1 cellular context compared by ENCODE assay signal in genomic region chr9:36401897-36402480, GRCh38.
TF ChIP-seq lines count a peak whose summit lies in the region.

No MANE protein-coding gene starts in this region.

TF ChIP-seq in HepG2, 621 proteins besides CTCF, POLR2A, EP300 and RAD21 (continues in another document):
- TF ChIP-seq CEBPB (IDR thresholded peaks at IDR 0.05; ENCODE audit: borderline replicate concordance, low read depth, low read length) (peak; percentile 31; the same call in 1 of the 2 replicates), HNF4G (IDR thresholded peaks at IDR 0.05; ENCODE audit: borderline replicate concordance, low read depth, low read length) (peak; percentile 10; the same call in 1 of the 2 replicates), HNF4G (CRISPR knock-in tag; IDR thresholded peaks at IDR 0.05; ENCODE audit: borderline replicate concordance, low read depth) (no peak), JARID2 (CRISPR knock-in tag; IDR thresholded peaks at IDR 0.05; ENCODE audit: insufficient replicate concordance) (no peak), CBX2 (IDR thresholded peaks at IDR 0.05; ENCODE audit: low read depth, low read length) (no peak), CBX2 (CRISPR knock-in tag; IDR thresholded peaks at IDR 0.05; ENCODE audit: low read depth) (no peak), ZNF3 (CRISPR knock-in tag; IDR thresholded peaks at IDR 0.05) (no peak), PLRG1 (conservative IDR thresholded peaks at IDR 0.05) (no peak), ZSCAN20 (CRISPR knock-in tag; IDR thresholded peaks at IDR 0.05; ENCODE audit: borderline replicate concordance) (no peak), PHF20 (CRISPR knock-in tag; IDR thresholded peaks at IDR 0.05) (no peak), CBX1 (IDR thresholded peaks at IDR 0.05; ENCODE audit: low read depth) (no peak), ZBTB42 (CRISPR knock-in tag; IDR thresholded peaks at IDR 0.05) (no peak), NFATC3 (CRISPR knock-in tag; IDR thresholded peaks at IDR 0.05) (no peak), ZNF251 (CRISPR knock-in tag; IDR thresholded peaks at IDR 0.05) (no peak), ZBTB26 (CRISPR knock-in tag; IDR thresholded peaks at IDR 0.05; ENCODE audit: borderline replicate concordance) (no peak), IRX3 (CRISPR knock-in tag; IDR thresholded peaks at IDR 0.05; ENCODE audit: borderline replicate concordance, low read depth) (no peak), EED (CRISPR knock-in tag; IDR thresholded peaks at IDR 0.05) (no peak), CREB3 (CRISPR knock-in tag; IDR thresholded peaks at IDR 0.05) (no peak), DDIT3 (CRISPR knock-in tag; IDR thresholded peaks at IDR 0.05) (no peak), ZNF296 (CRISPR knock-in tag; conservative IDR thresholded peaks at IDR 0.05) (no peak), ZNF788 (CRISPR knock-in tag; IDR thresholded peaks at IDR 0.05; ENCODE audit: borderline replicate concordance) (no peak), YY1 (IDR thresholded peaks at IDR 0.05; ENCODE audit: insufficient read depth, insufficient replicate concordance, low read depth, low read length) (no peak), HNF4A (CRISPR knock-in tag; IDR thresholded peaks at IDR 0.05) (peak; percentile 65), SOX6 (IDR thresholded peaks at IDR 0.05) (no peak), SOX6 (CRISPR knock-in tag; IDR thresholded peaks at IDR 0.05) (peak; percentile 64), MXI1 (IDR thresholded peaks at IDR 0.05; ENCODE audit: borderline replicate concordance, low read depth, low read length) (peak; percentile 34; the same call in 1 of the 3 replicates), ZNF672 (CRISPR knock-in tag; IDR thresholded peaks at IDR 0.05) (no peak), ZNF777 (CRISPR knock-in tag; IDR thresholded peaks at IDR 0.05) (no peak), EZH2 (conservative IDR thresholded peaks at IDR 0.05; ENCODE audit: low read depth, low read length) (no peak), HOXA5 (CRISPR knock-in tag; IDR thresholded peaks at IDR 0.05) (no peak), ZNF121 (CRISPR knock-in tag; IDR thresholded peaks at IDR 0.05) (no peak), ZNF749 (CRISPR knock-in tag; IDR thresholded peaks at IDR 0.05; ENCODE audit: borderline replicate concordance) (no peak), RFX5 (IDR thresholded peaks at IDR 0.05; ENCODE audit: low read depth, low read length) (no peak), SP4 (CRISPR knock-in tag; IDR thresholded peaks at IDR 0.05) (no peak), CCDC6 (CRISPR knock-in tag; IDR thresholded peaks at IDR 0.05) (no peak), NFKB2 (CRISPR knock-in tag; IDR thresholded peaks at IDR 0.05; ENCODE audit: borderline replicate concordance) (no peak), GATAD2A (CRISPR knock-in tag; IDR thresholded peaks at IDR 0.05) (peak; percentile 54; the same call in 1 of the 2 replicates), CEBPG (CRISPR knock-in tag; IDR thresholded peaks at IDR 0.05) (peak; percentile 41), MTF2 (CRISPR knock-in tag; IDR thresholded peaks at IDR 0.05; ENCODE audit: borderline replicate concordance) (no peak), HOXA3 (CRISPR knock-in tag; IDR thresholded peaks at IDR 0.05) (no peak)
- TF ChIP-seq, protein P1, sequence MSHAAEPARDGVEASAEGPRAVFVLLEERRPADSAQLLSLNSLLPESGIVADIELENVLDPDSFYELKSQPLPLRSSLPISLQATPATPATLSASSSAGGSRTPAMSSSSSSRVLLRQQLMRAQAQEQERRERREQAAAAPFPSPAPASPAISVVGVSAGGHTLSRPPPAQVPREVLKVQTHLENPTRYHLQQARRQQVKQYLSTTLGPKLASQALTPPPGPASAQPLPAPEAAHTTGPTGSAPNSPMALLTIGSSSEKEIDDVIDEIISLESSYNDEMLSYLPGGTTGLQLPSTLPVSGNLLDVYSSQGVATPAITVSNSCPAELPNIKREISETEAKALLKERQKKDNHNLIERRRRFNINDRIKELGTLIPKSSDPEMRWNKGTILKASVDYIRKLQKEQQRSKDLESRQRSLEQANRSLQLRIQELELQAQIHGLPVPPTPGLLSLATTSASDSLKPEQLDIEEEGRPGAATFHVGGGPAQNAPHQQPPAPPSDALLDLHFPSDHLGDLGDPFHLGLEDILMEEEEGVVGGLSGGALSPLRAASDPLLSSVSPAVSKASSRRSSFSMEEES (CRISPR knock-in tag; IDR thresholded peaks at IDR 0.05): no peak
- TF ChIP-seq, protein P2, sequence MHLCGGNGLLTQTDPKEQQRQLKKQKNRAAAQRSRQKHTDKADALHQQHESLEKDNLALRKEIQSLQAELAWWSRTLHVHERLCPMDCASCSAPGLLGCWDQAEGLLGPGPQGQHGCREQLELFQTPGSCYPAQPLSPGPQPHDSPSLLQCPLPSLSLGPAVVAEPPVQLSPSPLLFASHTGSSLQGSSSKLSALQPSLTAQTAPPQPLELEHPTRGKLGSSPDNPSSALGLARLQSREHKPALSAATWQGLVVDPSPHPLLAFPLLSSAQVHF (CRISPR knock-in tag; IDR thresholded peaks at IDR 0.05): no peak
- TF ChIP-seq, protein P3, sequence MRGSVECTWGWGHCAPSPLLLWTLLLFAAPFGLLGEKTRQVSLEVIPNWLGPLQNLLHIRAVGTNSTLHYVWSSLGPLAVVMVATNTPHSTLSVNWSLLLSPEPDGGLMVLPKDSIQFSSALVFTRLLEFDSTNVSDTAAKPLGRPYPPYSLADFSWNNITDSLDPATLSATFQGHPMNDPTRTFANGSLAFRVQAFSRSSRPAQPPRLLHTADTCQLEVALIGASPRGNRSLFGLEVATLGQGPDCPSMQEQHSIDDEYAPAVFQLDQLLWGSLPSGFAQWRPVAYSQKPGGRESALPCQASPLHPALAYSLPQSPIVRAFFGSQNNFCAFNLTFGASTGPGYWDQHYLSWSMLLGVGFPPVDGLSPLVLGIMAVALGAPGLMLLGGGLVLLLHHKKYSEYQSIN (CRISPR knock-in tag; IDR thresholded peaks at IDR 0.05; ENCODE audit: borderline replicate concordance): no peak
- TF ChIP-seq, protein P4, sequence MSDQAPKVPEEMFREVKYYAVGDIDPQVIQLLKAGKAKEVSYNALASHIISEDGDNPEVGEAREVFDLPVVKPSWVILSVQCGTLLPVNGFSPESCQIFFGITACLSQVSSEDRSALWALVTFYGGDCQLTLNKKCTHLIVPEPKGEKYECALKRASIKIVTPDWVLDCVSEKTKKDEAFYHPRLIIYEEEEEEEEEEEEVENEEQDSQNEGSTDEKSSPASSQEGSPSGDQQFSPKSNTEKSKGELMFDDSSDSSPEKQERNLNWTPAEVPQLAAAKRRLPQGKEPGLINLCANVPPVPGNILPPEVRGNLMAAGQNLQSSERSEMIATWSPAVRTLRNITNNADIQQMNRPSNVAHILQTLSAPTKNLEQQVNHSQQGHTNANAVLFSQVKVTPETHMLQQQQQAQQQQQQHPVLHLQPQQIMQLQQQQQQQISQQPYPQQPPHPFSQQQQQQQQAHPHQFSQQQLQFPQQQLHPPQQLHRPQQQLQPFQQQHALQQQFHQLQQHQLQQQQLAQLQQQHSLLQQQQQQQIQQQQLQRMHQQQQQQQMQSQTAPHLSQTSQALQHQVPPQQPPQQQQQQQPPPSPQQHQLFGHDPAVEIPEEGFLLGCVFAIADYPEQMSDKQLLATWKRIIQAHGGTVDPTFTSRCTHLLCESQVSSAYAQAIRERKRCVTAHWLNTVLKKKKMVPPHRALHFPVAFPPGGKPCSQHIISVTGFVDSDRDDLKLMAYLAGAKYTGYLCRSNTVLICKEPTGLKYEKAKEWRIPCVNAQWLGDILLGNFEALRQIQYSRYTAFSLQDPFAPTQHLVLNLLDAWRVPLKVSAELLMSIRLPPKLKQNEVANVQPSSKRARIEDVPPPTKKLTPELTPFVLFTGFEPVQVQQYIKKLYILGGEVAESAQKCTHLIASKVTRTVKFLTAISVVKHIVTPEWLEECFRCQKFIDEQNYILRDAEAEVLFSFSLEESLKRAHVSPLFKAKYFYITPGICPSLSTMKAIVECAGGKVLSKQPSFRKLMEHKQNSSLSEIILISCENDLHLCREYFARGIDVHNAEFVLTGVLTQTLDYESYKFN (CRISPR knock-in tag; conservative IDR thresholded peaks at IDR 0.05): peak; percentile 79
- TF ChIP-seq, protein P5, sequence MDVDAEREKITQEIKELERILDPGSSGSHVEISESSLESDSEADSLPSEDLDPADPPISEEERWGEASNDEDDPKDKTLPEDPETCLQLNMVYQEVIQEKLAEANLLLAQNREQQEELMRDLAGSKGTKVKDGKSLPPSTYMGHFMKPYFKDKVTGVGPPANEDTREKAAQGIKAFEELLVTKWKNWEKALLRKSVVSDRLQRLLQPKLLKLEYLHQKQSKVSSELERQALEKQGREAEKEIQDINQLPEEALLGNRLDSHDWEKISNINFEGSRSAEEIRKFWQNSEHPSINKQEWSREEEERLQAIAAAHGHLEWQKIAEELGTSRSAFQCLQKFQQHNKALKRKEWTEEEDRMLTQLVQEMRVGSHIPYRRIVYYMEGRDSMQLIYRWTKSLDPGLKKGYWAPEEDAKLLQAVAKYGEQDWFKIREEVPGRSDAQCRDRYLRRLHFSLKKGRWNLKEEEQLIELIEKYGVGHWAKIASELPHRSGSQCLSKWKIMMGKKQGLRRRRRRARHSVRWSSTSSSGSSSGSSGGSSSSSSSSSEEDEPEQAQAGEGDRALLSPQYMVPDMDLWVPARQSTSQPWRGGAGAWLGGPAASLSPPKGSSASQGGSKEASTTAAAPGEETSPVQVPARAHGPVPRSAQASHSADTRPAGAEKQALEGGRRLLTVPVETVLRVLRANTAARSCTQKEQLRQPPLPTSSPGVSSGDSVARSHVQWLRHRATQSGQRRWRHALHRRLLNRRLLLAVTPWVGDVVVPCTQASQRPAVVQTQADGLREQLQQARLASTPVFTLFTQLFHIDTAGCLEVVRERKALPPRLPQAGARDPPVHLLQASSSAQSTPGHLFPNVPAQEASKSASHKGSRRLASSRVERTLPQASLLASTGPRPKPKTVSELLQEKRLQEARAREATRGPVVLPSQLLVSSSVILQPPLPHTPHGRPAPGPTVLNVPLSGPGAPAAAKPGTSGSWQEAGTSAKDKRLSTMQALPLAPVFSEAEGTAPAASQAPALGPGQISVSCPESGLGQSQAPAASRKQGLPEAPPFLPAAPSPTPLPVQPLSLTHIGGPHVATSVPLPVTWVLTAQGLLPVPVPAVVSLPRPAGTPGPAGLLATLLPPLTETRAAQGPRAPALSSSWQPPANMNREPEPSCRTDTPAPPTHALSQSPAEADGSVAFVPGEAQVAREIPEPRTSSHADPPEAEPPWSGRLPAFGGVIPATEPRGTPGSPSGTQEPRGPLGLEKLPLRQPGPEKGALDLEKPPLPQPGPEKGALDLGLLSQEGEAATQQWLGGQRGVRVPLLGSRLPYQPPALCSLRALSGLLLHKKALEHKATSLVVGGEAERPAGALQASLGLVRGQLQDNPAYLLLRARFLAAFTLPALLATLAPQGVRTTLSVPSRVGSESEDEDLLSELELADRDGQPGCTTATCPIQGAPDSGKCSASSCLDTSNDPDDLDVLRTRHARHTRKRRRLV (CRISPR knock-in tag; IDR thresholded peaks at IDR 0.05): no peak
- TF ChIP-seq, protein P6, sequence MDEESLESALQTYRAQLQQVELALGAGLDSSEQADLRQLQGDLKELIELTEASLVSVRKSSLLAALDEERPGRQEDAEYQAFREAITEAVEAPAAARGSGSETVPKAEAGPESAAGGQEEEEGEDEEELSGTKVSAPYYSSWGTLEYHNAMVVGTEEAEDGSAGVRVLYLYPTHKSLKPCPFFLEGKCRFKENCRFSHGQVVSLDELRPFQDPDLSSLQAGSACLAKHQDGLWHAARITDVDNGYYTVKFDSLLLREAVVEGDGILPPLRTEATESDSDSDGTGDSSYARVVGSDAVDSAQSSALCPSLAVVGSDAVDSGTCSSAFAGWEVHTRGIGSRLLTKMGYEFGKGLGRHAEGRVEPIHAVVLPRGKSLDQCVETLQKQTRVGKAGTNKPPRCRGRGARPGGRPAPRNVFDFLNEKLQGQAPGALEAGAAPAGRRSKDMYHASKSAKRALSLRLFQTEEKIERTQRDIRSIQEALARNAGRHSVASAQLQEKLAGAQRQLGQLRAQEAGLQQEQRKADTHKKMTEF (CRISPR knock-in tag; IDR thresholded peaks at IDR 0.05): no peak
- TF ChIP-seq, protein P7, sequence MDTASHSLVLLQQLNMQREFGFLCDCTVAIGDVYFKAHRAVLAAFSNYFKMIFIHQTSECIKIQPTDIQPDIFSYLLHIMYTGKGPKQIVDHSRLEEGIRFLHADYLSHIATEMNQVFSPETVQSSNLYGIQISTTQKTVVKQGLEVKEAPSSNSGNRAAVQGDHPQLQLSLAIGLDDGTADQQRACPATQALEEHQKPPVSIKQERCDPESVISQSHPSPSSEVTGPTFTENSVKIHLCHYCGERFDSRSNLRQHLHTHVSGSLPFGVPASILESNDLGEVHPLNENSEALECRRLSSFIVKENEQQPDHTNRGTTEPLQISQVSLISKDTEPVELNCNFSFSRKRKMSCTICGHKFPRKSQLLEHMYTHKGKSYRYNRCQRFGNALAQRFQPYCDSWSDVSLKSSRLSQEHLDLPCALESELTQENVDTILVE (CRISPR knock-in tag; IDR thresholded peaks at IDR 0.05): 0 out of 2 replicates have a peak, but pooled peaks have one; percentile 7
- TF ChIP-seq, protein P8, sequence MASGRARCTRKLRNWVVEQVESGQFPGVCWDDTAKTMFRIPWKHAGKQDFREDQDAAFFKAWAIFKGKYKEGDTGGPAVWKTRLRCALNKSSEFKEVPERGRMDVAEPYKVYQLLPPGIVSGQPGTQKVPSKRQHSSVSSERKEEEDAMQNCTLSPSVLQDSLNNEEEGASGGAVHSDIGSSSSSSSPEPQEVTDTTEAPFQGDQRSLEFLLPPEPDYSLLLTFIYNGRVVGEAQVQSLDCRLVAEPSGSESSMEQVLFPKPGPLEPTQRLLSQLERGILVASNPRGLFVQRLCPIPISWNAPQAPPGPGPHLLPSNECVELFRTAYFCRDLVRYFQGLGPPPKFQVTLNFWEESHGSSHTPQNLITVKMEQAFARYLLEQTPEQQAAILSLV (CRISPR knock-in tag; IDR thresholded peaks at IDR 0.05; ENCODE audit: borderline replicate concordance): no peak
